In genomic region chr18:41842886-41843285, GRCh38 we compare ENCODE assay signal across 16 cellular contexts.
"Had no signal": no experiment of that assay in that cellular context is flagged by ENCODE, and none has a peak within 500 bp of the region (broad histone marks: within the 10 kb centered on the region; RNA-seq: fewer than 3 reads in every experiment).

No MANE protein-coding gene starts in this region.

- H3K27ac ChIP-seq: neutrophil, tibial nerve, vagina had no signal

- DNase-seq: activated CD4-positive, alpha-beta T cell treated with anti-CD3 and anti-CD28 coated beads, Interleukin-2, amount 50 U/mL, for 4 hours; activated CD4-positive, CD25-positive, alpha-beta regulatory T cell treated with anti-CD3 and anti-CD28 coated beads, Interleukin-2, amount 50 U/mL, for 72 hours; activated CD8-positive, alpha-beta memory T cell treated with anti-CD3 and anti-CD28 coated beads, Interleukin-2, amount 10 ng/mL, durations not matched to agents 7 days and 5 days; activated effector memory CD4-positive, alpha-beta T cell treated with anti-CD3 and anti-CD28 coated beads, Interleukin-2, amount 50 U/mL, for 16 hours; activated T-cell treated with anti-CD3 and anti-CD28 coated beads, Interleukin-2, amount 50 U/mL, for 24 hours; glutamatergic neuron; left colon; naive B cell; right cardiac atrium; stimulated activated naive B cell treated with anti-CD40 and anti-IgM and Interleukin-4, amounts not matched to agents 10 μg/mL and 1 μg/mL and 100 μg/mL, for 72 hours had no signal

- FAIRE-seq: endometrium had no signal

- H3K4me3 ChIP-seq: lung, tibial nerve, vagina had no signal

- H3K4me1 Mint-ChIP-seq: activated CD8-positive, alpha-beta memory T cell treated with anti-CD3 and anti-CD28 coated beads, Interleukin-2, amount 10 ng/mL, durations not matched to agents 7 days and 5 days; naive B cell; stimulated activated naive B cell treated with anti-CD40 and anti-IgM and Interleukin-4, amounts not matched to agents 10 μg/mL and 1 μg/mL and 100 μg/mL, for 72 hours had no signal

- H3K27ac Mint-ChIP-seq: activated CD8-positive, alpha-beta memory T cell treated with anti-CD3 and anti-CD28 coated beads, Interleukin-2, amount 10 ng/mL, durations not matched to agents 7 days and 5 days; activated naive CD4-positive, alpha-beta T cell treated with anti-CD3 and anti-CD28 coated beads, Interleukin-2, amount 50 U/mL, for 72 hours; activated T-cell treated with anti-CD3 and anti-CD28 coated beads, Interleukin-2, amount 50 U/mL, for 24 hours; naive B cell; stimulated activated naive B cell treated with anti-CD40 and anti-IgM and Interleukin-4, amounts not matched to agents 10 μg/mL and 1 μg/mL and 100 μg/mL, for 72 hours had no signal

- H3K9me3 ChIP-seq: neutrophil, tibial nerve, vagina had no signal

- H3K27me3 ChIP-seq: neutrophil, tibial nerve, vagina had no signal

- H3K36me3 ChIP-seq: neutrophil, tibial nerve, vagina had no signal

- ATAC-seq: activated CD8-positive, alpha-beta memory T cell treated with anti-CD3 and anti-CD28 coated beads, Interleukin-2, amount 10 ng/mL, durations not matched to agents 7 days and 5 days; activated naive CD4-positive, alpha-beta T cell treated with anti-CD3 and anti-CD28 coated beads, Interleukin-2, amount 50 U/mL, for 72 hours; left colon; right cardiac atrium; stimulated activated naive B cell treated with anti-CD40 and anti-IgM and Interleukin-4, amounts not matched to agents 10 μg/mL and 1 μg/mL and 100 μg/mL, for 72 hours had no signal

- H3K4me3 Mint-ChIP-seq: activated CD8-positive, alpha-beta memory T cell treated with anti-CD3 and anti-CD28 coated beads, Interleukin-2, amount 10 ng/mL, durations not matched to agents 7 days and 5 days; activated T-cell treated with anti-CD3 and anti-CD28 coated beads, Interleukin-2, amount 50 U/mL, for 24 hours; naive B cell; stimulated activated naive B cell treated with anti-CD40 and anti-IgM and Interleukin-4, amounts not matched to agents 10 μg/mL and 1 μg/mL and 100 μg/mL, for 72 hours had no signal

- H3K36me3 Mint-ChIP-seq: activated CD8-positive, alpha-beta memory T cell treated with anti-CD3 and anti-CD28 coated beads, Interleukin-2, amount 10 ng/mL, durations not matched to agents 7 days and 5 days; activated naive CD4-positive, alpha-beta T cell treated with anti-CD3 and anti-CD28 coated beads, Interleukin-2, amount 50 U/mL, for 72 hours; naive B cell; stimulated activated naive B cell treated with anti-CD40 and anti-IgM and Interleukin-4, amounts not matched to agents 10 μg/mL and 1 μg/mL and 100 μg/mL, for 72 hours had no signal

- H3K9me3 Mint-ChIP-seq: activated T-cell treated with anti-CD3 and anti-CD28 coated beads, Interleukin-2, amount 50 U/mL, for 24 hours; stimulated activated naive B cell treated with anti-CD40 and anti-IgM and Interleukin-4, amounts not matched to agents 10 μg/mL and 1 μg/mL and 100 μg/mL, for 72 hours had no signal

- H3K4me1 ChIP-seq: tibial nerve, vagina had no signal
